8 cellular contexts compared by ENCODE assay signal in genomic region chr1:20660363-20661234, GRCh38.
DNase-seq lines count a peak whose midpoint lies in the region; ATAC-seq and TF ChIP-seq lines count a peak whose summit lies in the region.

No MANE protein-coding gene starts in this region.

- peak overlapping the region; percentile 95 for H3K4me3 Mint-ChIP-seq in stimulated activated memory B cell treated with anti-CD40 and anti-IgM and Interleukin-4, amounts not matched to agents 10 μg/mL and 1 μg/mL and 100 μg/mL, for 72 hours

- peaks cover 39% of the 10 kb centered on the region for H3K4me1 Mint-ChIP-seq in stimulated activated memory B cell treated with anti-CD40 and anti-IgM and Interleukin-4, amounts not matched to agents 10 μg/mL and 1 μg/mL and 100 μg/mL, for 72 hours

- peak overlapping the region; percentile 100 for H3K27ac Mint-ChIP-seq in stimulated activated memory B cell treated with anti-CD40 and anti-IgM and Interleukin-4, amounts not matched to agents 10 μg/mL and 1 μg/mL and 100 μg/mL, for 72 hours

- peak overlapping the region; percentile 87 for H3K9ac ChIP-seq in iPS-15b (ENCODE audit: low read depth, low read length)

- H3K4me3 ChIP-seq in GM12864 (ENCODE audit: low read depth, low read length), result peak overlapping the region; percentile 89
- peak overlapping the region; percentile 94 for H3K4me3 ChIP-seq in iPS-15b (ENCODE audit: low read depth, low read length)

- H3K36me3 Mint-ChIP-seq in stimulated activated memory B cell treated with anti-CD40 and anti-IgM and Interleukin-4, amounts not matched to agents 10 μg/mL and 1 μg/mL and 100 μg/mL, for 72 hours, result peaks cover 26% of the 10 kb centered on the region

- H3K4me1 ChIP-seq in iPS-15b (ENCODE audit: control insufficient read depth, insufficient read depth, low read length), result no peaks in the 10 kb centered on the region

- no peaks in the 10 kb centered on the region for H3K9me3 Mint-ChIP-seq in stimulated activated memory B cell treated with anti-CD40 and anti-IgM and Interleukin-4, amounts not matched to agents 10 μg/mL and 1 μg/mL and 100 μg/mL, for 72 hours

- H3K36me3 ChIP-seq in iPS-15b (ENCODE audit: control insufficient read depth, insufficient read depth, low read length), result peaks cover 25% of the 10 kb centered on the region

- H3K9me3 ChIP-seq in iPS-15b (ENCODE audit: control insufficient read depth, insufficient read depth, low read length), result no peaks in the 10 kb centered on the region

- no peaks in the 10 kb centered on the region for H3K27me3 Mint-ChIP-seq in stimulated activated memory B cell treated with anti-CD40 and anti-IgM and Interleukin-4, amounts not matched to agents 10 μg/mL and 1 μg/mL and 100 μg/mL, for 72 hours

- ATAC-seq in HG03175 (IDR thresholded peaks at IDR 0.05; ENCODE audit: unreplicated experiment), result peak; percentile 5
- peak; percentile 3 for ATAC-seq in stimulated activated memory B cell treated with anti-CD40 and anti-IgM and Interleukin-4, amounts not matched to agents 10 μg/mL and 1 μg/mL and 100 μg/mL, for 72 hours

- H3K27me3 ChIP-seq in iPS-15b (ENCODE audit: control insufficient read depth, insufficient read depth, low read length), result no peaks in the 10 kb centered on the region

- TF ChIP-seq CTCF in GM12864 (IDR thresholded peaks at IDR 0.05; ENCODE audit: low read depth, low read length, missing control alignments), result no peak

- DNase-seq in GM12864 (ENCODE audit: low read depth) (no peak), NCI-H2171 treated with DMSO at 0.1 percent for 48 hours (lab: John Stamatoyannopoulos, UW) (no peak), NCI-H1694 treated with DMSO at 0.1 percent for 48 hours (lab: John Stamatoyannopoulos, UW) (no peak), NCI-H82 treated with DMSO at 0.1 percent for 48 hours (lab: John Stamatoyannopoulos, UW; ENCODE audit: unreplicated experiment) (no peak)
- peak; percentile 21 for DNase-seq in activated naive CD4-positive, alpha-beta T cell treated with anti-CD3 and anti-CD28 coated beads, Interleukin-2, amount 50 U/mL, for 16 hours
